In genomic region chr11:61111786-61112517, GRCh38 we compare ENCODE assay signal across 14 cellular contexts. TPM values are rescaled to one million over a fixed set of nuclear protein-coding genes. Genes with fewer than 3 reads are reported as not detected.
A peak's percentile ranks its signal among the peaks of the same experiment; 100 is the strongest.
DNase-seq lines count a peak whose midpoint lies in the region; ATAC-seq and TF ChIP-seq lines count a peak whose summit lies in the region.
"Had no signal": no experiment of that assay in that cellular context is flagged by ENCODE, and none has a peak within 500 bp of the region (broad histone marks: within the 10 kb centered on the region; RNA-seq: fewer than 3 reads in every experiment).

No MANE protein-coding gene starts in this region.

- peaks cover 0 to 3% of the 10 kb centered on the region in 2 donors for H3K9me3 Mint-ChIP-seq in activated T-cell treated with anti-CD3 and anti-CD28 coated beads, Interleukin-2, amount 50 U/mL, for 72 hours
- no peaks in the 10 kb centered on the region for H3K9me3 Mint-ChIP-seq in natural killer cell

- TF ChIP-seq CTCF in natural killer cell (IDR thresholded peaks at IDR 0.05) = no peak
- no peak for TF ChIP-seq CTCF in ascending aorta (IDR thresholded peaks at IDR 0.05)

- no peaks in the 10 kb centered on the region for H3K36me3 ChIP-seq in ascending aorta

- no peaks in the 10 kb centered on the region for H3K27me3 Mint-ChIP-seq in activated T-cell treated with anti-CD3 and anti-CD28 coated beads, Interleukin-2, amount 50 U/mL, for 72 hours (ENCODE audit: low read depth)
- no peaks in the 10 kb centered on the region for H3K27me3 Mint-ChIP-seq in natural killer cell (ENCODE audit: low read depth in 2 of 2)

- H3K4me1 ChIP-seq in ascending aorta = no peaks in the 10 kb centered on the region

- H3K27ac Mint-ChIP-seq in activated T-cell treated with anti-CD3 and anti-CD28 coated beads, Interleukin-2, amount 50 U/mL, for 72 hours = peak overlapping the region; percentile 96
- H3K27ac Mint-ChIP-seq in natural killer cell = peak overlapping the region in 1 of 2 donors; percentile 75

- peaks cover 32 to 47% of the 10 kb centered on the region in 2 donors for H3K36me3 Mint-ChIP-seq in activated T-cell treated with anti-CD3 and anti-CD28 coated beads, Interleukin-2, amount 50 U/mL, for 72 hours (ENCODE audit: insufficient read depth in 2 of 2)
- no peaks in the 10 kb centered on the region for H3K36me3 Mint-ChIP-seq in natural killer cell

- intact Hi-C loops in natural killer cell (cut with micrococcal nuclease) (no loop called here), ascending aorta (cut with DNase I) (no loop called here)

- no peak overlapping the region for H3K4me3 Mint-ChIP-seq in activated T-cell treated with anti-CD3 and anti-CD28 coated beads, Interleukin-2, amount 50 U/mL, for 72 hours
- peak overlapping the region; percentile 21 for H3K4me3 Mint-ChIP-seq in natural killer cell

- H3K4me3 ChIP-seq in ascending aorta = no peak overlapping the region
- H3K4me3 ChIP-seq: K562 had no signal

- H3K9me3 ChIP-seq in ascending aorta = no peaks in the 10 kb centered on the region

- H3K4me1 Mint-ChIP-seq in activated T-cell treated with anti-CD3 and anti-CD28 coated beads, Interleukin-2, amount 50 U/mL, for 72 hours (ENCODE audit: low read depth) = peaks cover 100% of the 10 kb centered on the region
- H3K4me1 Mint-ChIP-seq in natural killer cell = peaks cover 0 to 14% of the 10 kb centered on the region in 2 donors

- peak; percentile 49 to 69 (median 57) for DNase-seq in stimulated activated CD4-positive, alpha-beta T cell treated with anti-CD3 and anti-CD28 coated beads, Interleukin-12 subunit alpha, Interleukin-12 subunit beta, amount 100 ng/mL, for 48 hours (ENCODE audit: low read depth in 2 of 3, low spot score in 1 of 3)
- DNase-seq in stimulated activated CD4-positive, alpha-beta T cell treated with anti-CD3 and anti-CD28 coated beads, Interleukin-12 subunit alpha, Interleukin-12 subunit beta, amount 100 ng/mL, for 4 hours = no peak
- peak; percentile 79 to 83 for DNase-seq in activated T-cell treated with anti-CD3 and anti-CD28 coated beads, Interleukin-2, amount 50 U/mL, for 72 hours
- no peak for DNase-seq in natural killer cell
- DNase-seq in NCI-H187 treated with DMSO at 0.1 percent for 48 hours (lab: John Stamatoyannopoulos, UW) = no peak
- DNase-seq in ascending aorta (ENCODE audit: low spot score in 2 of 2) = no peak
- no peak for DNase-seq in SKM-1 treated with dmso at 0.1 percent for 144 hours (lab: John Stamatoyannopoulos, UW; ENCODE audit: unreplicated experiment)
- no peak for DNase-seq in AG08396 (ENCODE audit: low spot score)
- DNase-seq: foreskin fibroblast, NCI-H2107, SW 1271 had no signal

- no peaks in the 10 kb centered on the region for H3K27me3 ChIP-seq in ascending aorta

- ATAC-seq in activated T-cell treated with anti-CD3 and anti-CD28 coated beads, Interleukin-2, amount 50 U/mL, for 72 hours (replicated peaks in 1 of 2) = peak; percentile 91 to 96
- peak in 2 of 3 donors; percentile 26 to 76 for ATAC-seq in natural killer cell
- ATAC-seq: K562 had no signal

- no peak overlapping the region for H3K27ac ChIP-seq in ascending aorta

RNA-seq across cellular contexts. Expression of gene CD5, which starts 9.7 kb away (rescaled TPM):
- 100 to 1,000 TPM; 285 to 317 TPM for total RNA-seq in activated T-cell treated with anti-CD3 and anti-CD28 coated beads, Interleukin-2, amount 50 U/mL, for 72 hours
- total RNA-seq in natural killer cell (10 to 100 TPM in 1 of 3 donors, 1 to 10 TPM in 2; 1.2 to 17.7 (median 7.9) TPM), ascending aorta (1.3 TPM)
- total RNA-seq: dermis microvascular lymphatic vessel endothelial cell, temporal lobe had no signal

RNA-seq across cellular contexts. Expression of gene VPS37C, which starts 49.3 kb away (rescaled TPM):
- total RNA-seq in activated T-cell treated with anti-CD3 and anti-CD28 coated beads, Interleukin-2, amount 50 U/mL, for 72 hours = 10 to 100 TPM; 13.0 to 14.9 TPM
- total RNA-seq in natural killer cell (1 to 10 TPM; 6.4 to 6.9 (median 6.5) TPM), ascending aorta (25.8 TPM)

Comparison
In these comparisons a context has a peak if more than half of its experiments do, and no peak if none do; other contexts are left out.
1. DNase-seq: peak in stimulated activated CD4-positive, alpha-beta T cell treated with anti-CD3 and anti-CD28 coated beads, Interleukin-12 subunit alpha, Interleukin-12 subunit beta, amount 100 ng/mL, for 48 hours (3 of 3) and activated T-cell treated with anti-CD3 and anti-CD28 coated beads, Interleukin-2, amount 50 U/mL, for 72 hours (2 of 2); none in stimulated activated CD4-positive, alpha-beta T cell treated with anti-CD3 and anti-CD28 coated beads, Interleukin-12 subunit alpha, Interleukin-12 subunit beta, amount 100 ng/mL, for 4 hours (single experiment), natural killer cell (single experiment), NCI-H187 treated with DMSO at 0.1 percent for 48 hours (single experiment), ascending aorta (0 of 2), SKM-1 treated with dmso at 0.1 percent for 144 hours (single experiment) and AG08396 (single experiment).
2. RNA of gene CD5, which starts 9.7 kb away (total RNA-seq): 285 to 317 TPM in activated T-cell treated with anti-CD3 and anti-CD28 coated beads, Interleukin-2, amount 50 U/mL, for 72 hours; 1.2 to 17.7 TPM in natural killer cell and 1.3 TPM in ascending aorta (single experiment); every median in the first group is over 10 times any median in the second.